ENCODE assay signal across 11 cellular contexts in genomic region chrX:115584715-115585114, GRCh38. TPM values are rescaled to one million over a fixed set of nuclear protein-coding genes. Genes with fewer than 3 reads are reported as not detected.
DNase-seq lines count a peak whose midpoint lies in the region; ATAC-seq, FAIRE-seq and TF ChIP-seq lines count a peak whose summit lies in the region.
"Had no signal": no experiment of that assay in that cellular context is flagged by ENCODE, and none has a peak within 500 bp of the region (broad histone marks: within the 10 kb centered on the region; RNA-seq: fewer than 3 reads in every experiment).

No MANE protein-coding gene starts in this region.

- no peak for DNase-seq in GM18507 (ENCODE audit: extremely low spot score, insufficient read length, low read depth)
- DNase-seq in chondrocyte (ENCODE audit: low spot score) = no peak
- DNase-seq in osteocyte (ENCODE audit: extremely low spot score, unreplicated experiment) = no peak
- DNase-seq in NOMO-1 treated with DMSO at 0.1 percent for 48 hours (lab: John Stamatoyannopoulos, UW; ENCODE audit: unreplicated experiment) = no peak
- no peak for DNase-seq in RWPE1 (ENCODE audit: low spot score)
- no peak for DNase-seq in dedifferentiated amniotic fluid mesenchymal stem cell (ENCODE audit: extremely low spot score)
- DNase-seq: MG63 had no signal

- H3K4me1 Mint-ChIP-seq in chondrocyte (ENCODE audit: low read depth) = peaks cover 76% of the 10 kb centered on the region
- H3K4me1 Mint-ChIP-seq in osteocyte (ENCODE audit: unreplicated experiment) = peaks cover 84% of the 10 kb centered on the region

- CTCF ChIA-PET in RWPE1 (lab: Yijun Ruan, JAX) = no interaction called here

- H3K27ac ChIP-seq in RWPE1 = no peak overlapping the region

- POLR2A ChIA-PET in RWPE1 (lab: Yijun Ruan, JAX; ENCODE audit: low non-redundant PET) = no interaction called here

- H3K27me3 Mint-ChIP-seq in chondrocyte (ENCODE audit: low read depth) (no peaks in the 10 kb centered on the region), osteocyte (ENCODE audit: unreplicated experiment) (no peaks in the 10 kb centered on the region)
- H3K27me3 Mint-ChIP-seq: dendritic cell treated with granulocyte-macrophage colony-stimulating factor and Interleukin-4, amounts not matched to agents 40 ng/mL and 50 ng/mL, for 4 days had no signal

- peak; percentile 18 for FAIRE-seq in GM18507 (lab: Jason Lieb, UNC)
- FAIRE-seq: D721Med had no signal

- H3K4me3 Mint-ChIP-seq in chondrocyte (ENCODE audit: unreplicated experiment) (no peak overlapping the region), osteocyte (ENCODE audit: unreplicated experiment) (peak overlapping the region; percentile 9)
- H3K4me3 Mint-ChIP-seq: dendritic cell treated with granulocyte-macrophage colony-stimulating factor and Interleukin-4, amounts not matched to agents 40 ng/mL and 50 ng/mL, for 4 days had no signal

- peak; percentile 74 for ATAC-seq in HG03442 (IDR thresholded peaks at IDR 0.05; ENCODE audit: unreplicated experiment)
- ATAC-seq in GM18870 (IDR thresholded peaks at IDR 0.05; ENCODE audit: unreplicated experiment) = no peak

- H3K9me3 Mint-ChIP-seq in chondrocyte (ENCODE audit: low read depth) (no peaks in the 10 kb centered on the region), osteocyte (ENCODE audit: unreplicated experiment) (no peaks in the 10 kb centered on the region)
- H3K9me3 Mint-ChIP-seq: dendritic cell treated with granulocyte-macrophage colony-stimulating factor and Interleukin-4, amounts not matched to agents 40 ng/mL and 50 ng/mL, for 4 days had no signal

- peaks cover 12% of the 10 kb centered on the region for H3K36me3 Mint-ChIP-seq in chondrocyte (ENCODE audit: low read depth)
- H3K36me3 Mint-ChIP-seq in osteocyte (ENCODE audit: unreplicated experiment) = peaks cover 18% of the 10 kb centered on the region

- TF ChIP-seq CTCF in chondrocyte (IDR thresholded peaks at IDR 0.05) (no peak), osteocyte (IDR thresholded peaks at IDR 0.05) (no peak), RWPE1 (conservative IDR thresholded peaks at IDR 0.05; ENCODE audit: low read depth) (no peak)

- H3K27ac Mint-ChIP-seq in chondrocyte (ENCODE audit: unreplicated experiment) = peak overlapping the region; percentile 95
- H3K27ac Mint-ChIP-seq in osteocyte (ENCODE audit: unreplicated experiment) = peak overlapping the region; percentile 99
- H3K27ac Mint-ChIP-seq: dendritic cell treated with granulocyte-macrophage colony-stimulating factor and Interleukin-4, amounts not matched to agents 40 ng/mL and 50 ng/mL, for 4 days had no signal

RNA-seq across cellular contexts. Expression of gene PLS3, which starts 23.7 kb away (rescaled TPM):
- total RNA-seq in chondrocyte (587 to 660 TPM (median 642 TPM) in 3 replicates), osteocyte (530 and 547 TPM in 2 replicates)
